In genomic region chr4:161197912-161198311, GRCh38 we compare ENCODE assay signal across 15 cellular contexts.
DNase-seq lines count a peak whose midpoint lies in the region; ATAC-seq and TF ChIP-seq lines count a peak whose summit lies in the region.
"Had no signal": no experiment of that assay in that cellular context is flagged by ENCODE, and none has a peak within 500 bp of the region (broad histone marks: within the 10 kb centered on the region; RNA-seq: fewer than 3 reads in every experiment).

No MANE protein-coding gene starts in this region.

- no peak overlapping the region for H3K9ac ChIP-seq in neural progenitor cell
- H3K9ac ChIP-seq: BLaER1 treated with 17β-estradiol and CSF1 and Interleukin-3, amounts not matched to agents 10 nM and 100 nM had no signal

- in situ Hi-C loops in HAP-1 (cut with MboI; ENCODE audit: low sequenced_read_pairs) = no loop called here

- H3K27me3 ChIP-seq in HAP-1 (ENCODE audit: low read depth) (no peaks in the 10 kb centered on the region), neural progenitor cell (no peaks in the 10 kb centered on the region), tibial nerve (no peaks in the 10 kb centered on the region)
- H3K27me3 ChIP-seq: BLaER1 treated with 17β-estradiol and CSF1 and Interleukin-3, amounts not matched to agents 10 nM and 100 nM had no signal

- CTCF ChIA-PET in WTC11 (lab: Charles Lee) = interaction anchor here (0.6 kb wide), 1 partner anchor 538 kb away, joined by 3 read pairs; no protein-coding TSS in a partner anchor
- CTCF ChIA-PET in activated CD4-positive, alpha-beta memory T cell treated with anti-CD3 and anti-CD28 coated beads, Interleukin-2, amount 10 ng/mL, durations not matched to agents 7 days and 5 days (lab: Charles Lee) = no interaction called here

- H3K36me3 ChIP-seq in HAP-1 (replicated peaks) (no peaks in the 10 kb centered on the region), neural progenitor cell (no peaks in the 10 kb centered on the region), tibial nerve (no peaks in the 10 kb centered on the region)
- H3K36me3 ChIP-seq: BLaER1 treated with 17β-estradiol and CSF1 and Interleukin-3, amounts not matched to agents 10 nM and 100 nM had no signal

- POLR2A ChIA-PET in WTC11 (lab: Charles Lee) = no interaction called here
- POLR2A ChIA-PET in activated CD4-positive, alpha-beta memory T cell treated with anti-CD3 and anti-CD28 coated beads, Interleukin-2, amount 10 ng/mL, durations not matched to agents 7 days and 5 days (lab: Charles Lee) = no interaction called here

- H3K4me3 ChIP-seq in HAP-1 (no peak overlapping the region), neural progenitor cell (no peak overlapping the region), tibial nerve (no peak overlapping the region)
- H3K4me3 ChIP-seq: BLaER1 treated with 17β-estradiol and CSF1 and Interleukin-3, amounts not matched to agents 10 nM and 100 nM; K562 had no signal

- no peak for TF ChIP-seq EP300 in tibial nerve (IDR thresholded peaks at IDR 0.05)

- no peak for TF ChIP-seq CTCF in WTC11 (IDR thresholded peaks at IDR 0.05)
- TF ChIP-seq CTCF in neural progenitor cell (IDR thresholded peaks at IDR 0.05) = no peak
- no peak for TF ChIP-seq CTCF in tibial nerve (IDR thresholded peaks at IDR 0.05)

- no peak overlapping the region for H3K4me2 ChIP-seq in neural progenitor cell
- H3K4me2 ChIP-seq: BLaER1 treated with 17β-estradiol and CSF1 and Interleukin-3, amounts not matched to agents 10 nM and 100 nM had no signal

- no peaks in the 10 kb centered on the region; the same call in 1 of the 2 replicates for H3K27me3 Mint-ChIP-seq in WTC11 (ENCODE audit: low read depth)
- H3K27me3 Mint-ChIP-seq in neural progenitor cell (ENCODE audit: insufficient read depth, low read depth) = no peaks in the 10 kb centered on the region
- no peaks in the 10 kb centered on the region for H3K27me3 Mint-ChIP-seq in activated CD4-positive, alpha-beta memory T cell treated with anti-CD3 and anti-CD28 coated beads, Interleukin-2, amount 10 ng/mL, durations not matched to agents 7 days and 5 days
- H3K27me3 Mint-ChIP-seq: CD4-positive, CD25-positive, alpha-beta regulatory T cell had no signal

- peak overlapping the region; percentile 13; the same call in 1 of the 2 replicates for H3K4me3 Mint-ChIP-seq in WTC11
- H3K4me3 Mint-ChIP-seq in neural progenitor cell = no peak overlapping the region
- H3K4me3 Mint-ChIP-seq in activated CD4-positive, alpha-beta memory T cell treated with anti-CD3 and anti-CD28 coated beads, Interleukin-2, amount 10 ng/mL, durations not matched to agents 7 days and 5 days = no peak overlapping the region
- H3K4me3 Mint-ChIP-seq: CD4-positive, CD25-positive, alpha-beta regulatory T cell had no signal

- H4K20me1 ChIP-seq in neural progenitor cell (ENCODE audit: low read depth) = no peaks in the 10 kb centered on the region
- H4K20me1 ChIP-seq: BLaER1 treated with 17β-estradiol and CSF1 and Interleukin-3, amounts not matched to agents 10 nM and 100 nM had no signal

- no peaks in the 10 kb centered on the region; the same call in 1 of the 2 replicates for H3K36me3 Mint-ChIP-seq in WTC11
- H3K36me3 Mint-ChIP-seq in neural progenitor cell = no peaks in the 10 kb centered on the region
- no peaks in the 10 kb centered on the region for H3K36me3 Mint-ChIP-seq in activated CD4-positive, alpha-beta memory T cell treated with anti-CD3 and anti-CD28 coated beads, Interleukin-2, amount 10 ng/mL, durations not matched to agents 7 days and 5 days (ENCODE audit: low read depth)
- H3K36me3 Mint-ChIP-seq: CD4-positive, CD25-positive, alpha-beta regulatory T cell had no signal

- no peak overlapping the region for H3K27ac ChIP-seq in neural progenitor cell
- no peak overlapping the region for H3K27ac ChIP-seq in tibial nerve
- H3K27ac ChIP-seq: BLaER1 treated with 17β-estradiol and CSF1 and Interleukin-3, amounts not matched to agents 10 nM and 100 nM had no signal

- H3K4me1 ChIP-seq in HAP-1 (peaks cover 18% of the 10 kb centered on the region), neural progenitor cell (no peaks in the 10 kb centered on the region), tibial nerve (no peaks in the 10 kb centered on the region)

- H3K9me3 Mint-ChIP-seq in WTC11 (peaks cover 6% of the 10 kb centered on the region), neural progenitor cell (no peaks in the 10 kb centered on the region)
- H3K9me3 Mint-ChIP-seq in activated CD4-positive, alpha-beta memory T cell treated with anti-CD3 and anti-CD28 coated beads, Interleukin-2, amount 10 ng/mL, durations not matched to agents 7 days and 5 days = peaks cover 9% of the 10 kb centered on the region

- no peaks in the 10 kb centered on the region for H3F3A ChIP-seq in neural progenitor cell (ENCODE audit: low read depth)

- WGBS in tibial nerve, 2 donors = 64 to 65% methylated on average over 2 of the region's 2 CpGs

- DNase-seq in HAP-1 (ENCODE audit: low spot score in 2 of 2) (peak; percentile 18 to 94), WTC11 (ENCODE audit: low spot score) (no peak), iPS DF 19.7 (ENCODE audit: low read depth, low spot score) (peak; percentile 52), neural progenitor cell (ENCODE audit: low spot score) (no peak), medulla oblongata (ENCODE audit: extremely low spot score) (no peak), HT-29 (ENCODE audit: low spot score) (no peak), tibial nerve (ENCODE audit: low spot score in 2 of 2) (no peak)
- no peak for DNase-seq in activated CD4-positive, alpha-beta memory T cell treated with anti-CD3 and anti-CD28 coated beads, Interleukin-2, amount 10 ng/mL, durations not matched to agents 7 days and 5 days
- DNase-seq: ACHN; CD4-positive, CD25-positive, alpha-beta regulatory T cell; DMS53; GF-D8; H7 had no signal

- H3K27ac Mint-ChIP-seq in WTC11 = peak overlapping the region; percentile 77
- no peak overlapping the region for H3K27ac Mint-ChIP-seq in neural progenitor cell
- H3K27ac Mint-ChIP-seq in activated CD4-positive, alpha-beta memory T cell treated with anti-CD3 and anti-CD28 coated beads, Interleukin-2, amount 10 ng/mL, durations not matched to agents 7 days and 5 days = no peak overlapping the region
- H3K27ac Mint-ChIP-seq: CD4-positive, CD25-positive, alpha-beta regulatory T cell had no signal

- no peak for TF ChIP-seq POLR2A in tibial nerve (IDR thresholded peaks at IDR 0.05)

- peak; percentile 90 for ATAC-seq in WTC11
- ATAC-seq: K562 had no signal

- no peaks in the 10 kb centered on the region for H3K79me2 ChIP-seq in neural progenitor cell (ENCODE audit: low read depth)

- H3K9me3 ChIP-seq in HAP-1 (no peaks in the 10 kb centered on the region), neural progenitor cell (ENCODE audit: low read depth) (no peaks in the 10 kb centered on the region), tibial nerve (no peaks in the 10 kb centered on the region)
- H3K9me3 ChIP-seq: BLaER1 treated with 17β-estradiol and CSF1 and Interleukin-3, amounts not matched to agents 10 nM and 100 nM had no signal

- H3K4me1 Mint-ChIP-seq in WTC11 (peaks cover 38% of the 10 kb centered on the region), neural progenitor cell (peaks cover 4% of the 10 kb centered on the region)
- H3K4me1 Mint-ChIP-seq in activated CD4-positive, alpha-beta memory T cell treated with anti-CD3 and anti-CD28 coated beads, Interleukin-2, amount 10 ng/mL, durations not matched to agents 7 days and 5 days = no peaks in the 10 kb centered on the region
- H3K4me1 Mint-ChIP-seq: CD4-positive, CD25-positive, alpha-beta regulatory T cell had no signal

- peak overlapping the region; percentile 30 for H2AFZ ChIP-seq in neural progenitor cell (replicated peaks)

TF ChIP-seq in WTC11, 78 proteins besides CTCF, POLR2A, EP300 and RAD21:
- TF ChIP-seq, protein P1, sequence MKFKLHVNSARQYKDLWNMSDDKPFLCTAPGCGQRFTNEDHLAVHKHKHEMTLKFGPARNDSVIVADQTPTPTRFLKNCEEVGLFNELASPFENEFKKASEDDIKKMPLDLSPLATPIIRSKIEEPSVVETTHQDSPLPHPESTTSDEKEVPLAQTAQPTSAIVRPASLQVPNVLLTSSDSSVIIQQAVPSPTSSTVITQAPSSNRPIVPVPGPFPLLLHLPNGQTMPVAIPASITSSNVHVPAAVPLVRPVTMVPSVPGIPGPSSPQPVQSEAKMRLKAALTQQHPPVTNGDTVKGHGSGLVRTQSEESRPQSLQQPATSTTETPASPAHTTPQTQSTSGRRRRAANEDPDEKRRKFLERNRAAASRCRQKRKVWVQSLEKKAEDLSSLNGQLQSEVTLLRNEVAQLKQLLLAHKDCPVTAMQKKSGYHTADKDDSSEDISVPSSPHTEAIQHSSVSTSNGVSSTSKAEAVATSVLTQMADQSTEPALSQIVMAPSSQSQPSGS (CRISPR knock-in tag; IDR thresholded peaks at IDR 0.05; ENCODE audit: borderline replicate concordance, low read depth) = no peak
- TF ChIP-seq MXD4 (CRISPR knock-in tag; IDR thresholded peaks at IDR 0.05; ENCODE audit: borderline replicate concordance) (no peak), RORB (CRISPR knock-in tag; IDR thresholded peaks at IDR 0.05) (no peak), GTF2I (CRISPR knock-in tag; conservative IDR thresholded peaks at IDR 0.05) (no peak), SP1 (CRISPR knock-in tag; conservative IDR thresholded peaks at IDR 0.05) (no peak), ZNF138 (CRISPR knock-in tag; conservative IDR thresholded peaks at IDR 0.05) (no peak), FOXJ3 (CRISPR knock-in tag; IDR thresholded peaks at IDR 0.05; ENCODE audit: borderline replicate concordance) (no peak), ZSCAN18 (CRISPR knock-in tag; IDR thresholded peaks at IDR 0.05) (no peak)

Comparison
In these comparisons a context has a peak if more than half of its experiments do, and no peak if none do; other contexts are left out.
1. DNase-seq: peak in HAP-1 (2 of 2) and iPS DF 19.7 (single experiment); none in WTC11 (single experiment), neural progenitor cell (single experiment), medulla oblongata (single experiment), activated CD4-positive, alpha-beta memory T cell treated with anti-CD3 and anti-CD28 coated beads, Interleukin-2, amount 10 ng/mL, durations not matched to agents 7 days and 5 days (single experiment), HT-29 (single experiment) and tibial nerve (0 of 2).